In the genomic region with DNA sequence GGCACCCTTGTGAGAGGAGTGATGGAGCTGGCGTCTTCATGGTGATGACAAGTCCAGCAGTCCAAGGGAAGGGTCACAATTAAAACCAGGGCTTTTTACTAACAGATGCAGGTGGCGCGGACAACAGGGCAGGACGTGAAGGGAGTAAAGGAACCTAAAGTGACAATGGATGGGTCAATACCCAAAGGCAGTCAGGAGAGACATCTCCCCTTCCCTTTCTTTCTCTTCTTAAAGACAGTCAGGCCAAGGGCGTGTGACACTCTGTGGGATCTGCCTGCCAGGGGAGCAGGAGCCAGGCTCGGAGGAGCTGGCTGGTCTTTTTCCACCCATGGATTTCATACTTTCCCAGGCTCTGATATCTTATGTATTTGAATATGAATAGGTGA, we compare ENCODE assay signal across 12 cellular contexts.
DNase-seq lines count a peak whose midpoint lies in the region; ATAC-seq and TF ChIP-seq lines count a peak whose summit lies in the region.
"Had no signal": no experiment of that assay in that cellular context is flagged by ENCODE, and none has a peak within 500 bp of the region (broad histone marks: within the 10 kb centered on the region; RNA-seq: fewer than 3 reads in every experiment).

No MANE protein-coding gene starts in this region.

- H3K14ac ChIP-seq in IMR-90 (replicated peaks; ENCODE audit: low read depth, low read length) (peak overlapping the region; percentile 92; the same call in 1 of the 2 replicates), trophoblast cell (ENCODE audit: low read length) (no peak overlapping the region)

- peaks cover 59% of the 10 kb centered on the region for H4K20me1 ChIP-seq in IMR-90 (ENCODE audit: insufficient read depth, low read length)

- H3K9ac ChIP-seq in IMR-90 (ENCODE audit: low read depth, low read length): no peak overlapping the region
- H3K9ac ChIP-seq in trophoblast cell (ENCODE audit: low read length): no peak overlapping the region

- TF ChIP-seq CTCF in CD4-positive, alpha-beta T cell (IDR thresholded peaks at IDR 0.05): no peak
- no peak for TF ChIP-seq CTCF in IMR-90 (conservative IDR thresholded peaks at IDR 0.05; ENCODE audit: low read depth, low read length)
- TF ChIP-seq CTCF in astrocyte of the spinal cord (IDR thresholded peaks at IDR 0.05; ENCODE audit: low read depth, low read length): no peak

- H3K27me3 Mint-ChIP-seq in CD4-positive, alpha-beta T cell: peaks cover 74% of the 10 kb centered on the region
- H3K27me3 Mint-ChIP-seq in natural killer cell treated with Interleukin-12 subunit alpha and Interleukin-12 subunit beta and Interleukin-15 and Interleukin-18, amount 100 ng/mL, for 72 hours: peaks cover 54 to 69% of the 10 kb centered on the region in 2 donors

- H2BK12ac ChIP-seq in trophoblast cell (ENCODE audit: low read length): no peak overlapping the region

- H3K79me2 ChIP-seq in trophoblast cell (ENCODE audit: control insufficient read depth, insufficient read depth, low read length, poor library complexity): no peaks in the 10 kb centered on the region

- H2AFZ ChIP-seq in IMR-90 (replicated peaks; ENCODE audit: low read length, poor library complexity) (no peak overlapping the region), trophoblast cell (ENCODE audit: insufficient read depth, low read length, poor library complexity) (no peak overlapping the region)

- no peak for ATAC-seq in CD4-positive, alpha-beta T cell (ENCODE audit: poor library complexity)
- no peak for ATAC-seq in IMR-90 (ENCODE audit: low read depth)
- ATAC-seq in natural killer cell treated with Interleukin-12 subunit alpha and Interleukin-12 subunit beta and Interleukin-15 and Interleukin-18, amount 100 ng/mL, for 72 hours: no peak
- ATAC-seq in GM21390 (IDR thresholded peaks at IDR 0.05; ENCODE audit: unreplicated experiment): no peak
- ATAC-seq in esophagus mucosa: no peak
- ATAC-seq: right cardiac atrium, upper lobe of right lung had no signal

- H3K4me2 ChIP-seq in IMR-90 (ENCODE audit: low read depth, low read length): peak overlapping the region; percentile 75
- H3K4me2 ChIP-seq in trophoblast cell (ENCODE audit: low read length): no peak overlapping the region

- H3K27ac ChIP-seq in CD4-positive, alpha-beta T cell (ENCODE audit: low read depth, low read length): no peak overlapping the region
- H3K27ac ChIP-seq in IMR-90 (ENCODE audit: insufficient read depth, low read length) (no peak overlapping the region), trophoblast cell (ENCODE audit: low read depth, low read length) (no peak overlapping the region)
- H3K27ac ChIP-seq: upper lobe of right lung had no signal

- dilution Hi-C loops in IMR-90 (cut with HindIII; ENCODE audit: low sequenced_read_pairs, unreplicated experiment): no loop called here

- H3K36me3 ChIP-seq in IMR-90 (ENCODE audit: control insufficient read depth, insufficient read depth, low read length): no peaks in the 10 kb centered on the region
- no peaks in the 10 kb centered on the region for H3K36me3 ChIP-seq in trophoblast cell (ENCODE audit: control insufficient read depth in 1 of 2, insufficient read depth in 2 of 2, low read length in 2 of 2)
- H3K36me3 ChIP-seq: upper lobe of right lung had no signal

- H3K27me3 ChIP-seq in CD4-positive, alpha-beta T cell (ENCODE audit: control insufficient read depth, insufficient read depth, low read length): peaks cover 88% of the 10 kb centered on the region
- H3K27me3 ChIP-seq in IMR-90 (ENCODE audit: control insufficient read depth, insufficient read depth, low read length): no peaks in the 10 kb centered on the region
- peaks cover 49% of the 10 kb centered on the region for H3K27me3 ChIP-seq in trophoblast cell (ENCODE audit: insufficient read depth, low read length)

- no peaks in the 10 kb centered on the region for H3K36me3 Mint-ChIP-seq in CD4-positive, alpha-beta T cell (ENCODE audit: low read depth)
- H3K36me3 Mint-ChIP-seq in natural killer cell treated with Interleukin-12 subunit alpha and Interleukin-12 subunit beta and Interleukin-15 and Interleukin-18, amount 100 ng/mL, for 72 hours: no peaks in the 10 kb centered on the region

- intact Hi-C loops in CD4-positive, alpha-beta T cell (cut with DNase I, micrococcal nuclease): no loop called here
- intact Hi-C loops in IMR-90 (cut with micrococcal nuclease): loop anchor here (5.0 kb wide), 1 partner anchor 45 kb away; no protein-coding TSS in a partner anchor

- TF ChIP-seq RAD21 in IMR-90 (IDR thresholded peaks at IDR 0.05; ENCODE audit: low read length): no peak

- peaks cover 37% of the 10 kb centered on the region for H3K9me1 ChIP-seq in IMR-90 (ENCODE audit: insufficient read depth, low read length)

- no peak overlapping the region for H4K12ac ChIP-seq in trophoblast cell (ENCODE audit: low read depth, low read length)

- no peak overlapping the region for H2AK9ac ChIP-seq in IMR-90 (replicated peaks; ENCODE audit: low read depth, low read length, poor library complexity)

- H3K18ac ChIP-seq in IMR-90 (ENCODE audit: low read depth, low read length) (no peak overlapping the region), trophoblast cell (ENCODE audit: low read length) (no peak overlapping the region)

- peak overlapping the region; percentile 78 for H3K4me3 Mint-ChIP-seq in CD4-positive, alpha-beta T cell
- H3K4me3 Mint-ChIP-seq in natural killer cell treated with Interleukin-12 subunit alpha and Interleukin-12 subunit beta and Interleukin-15 and Interleukin-18, amount 100 ng/mL, for 72 hours: peak overlapping the region; percentile 88

- H3K56ac ChIP-seq in IMR-90 (ENCODE audit: extremely low read depth, insufficient read depth, low read length): no peak overlapping the region

- no peaks in the 10 kb centered on the region for H3K9me3 Mint-ChIP-seq in CD4-positive, alpha-beta T cell
- no peaks in the 10 kb centered on the region for H3K9me3 Mint-ChIP-seq in natural killer cell treated with Interleukin-12 subunit alpha and Interleukin-12 subunit beta and Interleukin-15 and Interleukin-18, amount 100 ng/mL, for 72 hours
- H3K9me3 Mint-ChIP-seq: dendritic cell treated with granulocyte-macrophage colony-stimulating factor and Interleukin-4, amounts not matched to agents 40 ng/mL and 50 ng/mL, for 4 days had no signal

- H4K8ac ChIP-seq in IMR-90 (ENCODE audit: low read depth in 2 of 2, low read length in 2 of 2): no peak overlapping the region
- H4K8ac ChIP-seq in trophoblast cell (ENCODE audit: low read depth, low read length): no peak overlapping the region

- H2BK20ac ChIP-seq in IMR-90 (ENCODE audit: low read depth, low read length): no peak overlapping the region

- in situ Hi-C loops in IMR-90 (cut with MboI; ENCODE audit: low sequenced_read_pairs) (no loop called here), astrocyte of the spinal cord (cut with HindIII; ENCODE audit: low sequenced_read_pairs) (no loop called here)

- H2BK5ac ChIP-seq in IMR-90 (ENCODE audit: low read depth, low read length, poor library complexity, severe bottlenecking) (no peak overlapping the region), trophoblast cell (ENCODE audit: low read depth, low read length, poor library complexity) (no peak overlapping the region)

- POLR2A ChIA-PET in CD4-positive, alpha-beta T cell (lab: Charles Lee): interaction anchor here (0.6 kb wide), 1 partner anchor 1109 kb away, joined by 3 read pairs; no protein-coding TSS in a partner anchor
- POLR2A ChIA-PET in IMR-90 (lab: Charles Lee; ENCODE audit: unreplicated experiment): no interaction called here

- H2AK5ac ChIP-seq in IMR-90 (ENCODE audit: low read depth, low read length) (peak overlapping the region; percentile 2; the same call in 1 of the 2 replicates), trophoblast cell (ENCODE audit: low read length) (no peak overlapping the region)

- H2BK120ac ChIP-seq in IMR-90 (ENCODE audit: low read depth, low read length) (0 out of 2 replicates have a peak overlapping the region, but pooled peaks have one; percentile 9), trophoblast cell (ENCODE audit: insufficient read depth, low read length, poor library complexity) (no peak overlapping the region)

- TF ChIP-seq POLR2A in IMR-90 (IDR thresholded peaks at IDR 0.05; ENCODE audit: low read depth, low read length): no peak

- peaks cover 11 to 84% of the 10 kb centered on the region in 2 experiments; a peak in 3 of 4 replicates for H3K79me1 ChIP-seq in IMR-90 (ENCODE audit: low read depth in 1 of 2, low read length in 2 of 2)
- H3K79me1 ChIP-seq in trophoblast cell (ENCODE audit: low read length): no peaks in the 10 kb centered on the region

- H3K4me1 Mint-ChIP-seq in CD4-positive, alpha-beta T cell (ENCODE audit: low read depth): peaks cover 28% of the 10 kb centered on the region
- peaks cover 27 to 30% of the 10 kb centered on the region in 2 donors for H3K4me1 Mint-ChIP-seq in natural killer cell treated with Interleukin-12 subunit alpha and Interleukin-12 subunit beta and Interleukin-15 and Interleukin-18, amount 100 ng/mL, for 72 hours (ENCODE audit: low read depth in 2 of 2)

- CTCF ChIA-PET in CD4-positive, alpha-beta T cell (lab: Charles Lee): interaction anchor here (0.6 to 1.2 kb wide), 2 partner anchors 51 kb away, joined by 3 read pairs; no protein-coding TSS in a partner anchor
- CTCF ChIA-PET in IMR-90 (lab: Yijun Ruan, JAX): interaction anchor here (1.1 to 1.3 kb wide), 3 partner anchors 32 to 176 kb away, joined by 3 to 4 read pairs (median 3); no protein-coding TSS in a partner anchor

- H3K4ac ChIP-seq in IMR-90 (ENCODE audit: low read depth, low read length) (peak overlapping the region; percentile 67; the same call in 1 of the 2 replicates), trophoblast cell (ENCODE audit: low read depth, low read length) (no peak overlapping the region)

- 100% methylated on average over 1 of the region's 6 CpGs; no CpG with 5 or more reads in 1 of the 2 experiments for WGBS in IMR-90 (ENCODE audit: extremely low coverage in 2 of 2, insufficient read length in 1 of 2), 2 experiments
- no CpG with 5 or more reads among the region's 6 CpGs for WGBS in trophoblast cell (ENCODE audit: extremely low coverage, insufficient coverage, insufficient read length)

- no peak overlapping the region for H4K91ac ChIP-seq in IMR-90 (ENCODE audit: insufficient read depth, low read depth, low read length)
- no peak overlapping the region for H4K91ac ChIP-seq in trophoblast cell (ENCODE audit: low read depth, low read length)

- no peaks in the 10 kb centered on the region for H3K9me3 ChIP-seq in CD4-positive, alpha-beta T cell (ENCODE audit: control insufficient read depth, low read length)
- H3K9me3 ChIP-seq in IMR-90 (ENCODE audit: control insufficient read depth, insufficient read depth, low read length): no peaks in the 10 kb centered on the region
- H3K9me3 ChIP-seq in trophoblast cell (ENCODE audit: insufficient read depth, low read depth, low read length): peaks cover 8% of the 10 kb centered on the region
- H3K9me3 ChIP-seq: upper lobe of right lung had no signal

- H3K4me1 ChIP-seq in IMR-90 (ENCODE audit: control insufficient read depth, insufficient read depth, low read length): peaks cover 45% of the 10 kb centered on the region
- peaks cover 0 to 4% of the 10 kb centered on the region in 2 experiments for H3K4me1 ChIP-seq in trophoblast cell (ENCODE audit: control insufficient read depth in 1 of 2, insufficient read depth in 2 of 2, low read length in 2 of 2)

- no peak overlapping the region for H2BK15ac ChIP-seq in IMR-90 (ENCODE audit: low read depth, low read length)

- DNase-seq in CD4-positive, alpha-beta T cell: no peak
- DNase-seq in IMR-90 (no peak), astrocyte of the spinal cord (ENCODE audit: low read depth, low spot score) (no peak), trophoblast cell (no peak), NCI-H1436 treated with DMSO at 0.1 percent for 48 hours (lab: John Stamatoyannopoulos, UW) (no peak)
- DNase-seq in natural killer cell treated with Interleukin-12 subunit alpha and Interleukin-12 subunit beta and Interleukin-15 and Interleukin-18, amount 100 ng/mL, for 72 hours (ENCODE audit: low spot score): no peak
- DNase-seq: activated effector memory CD4-positive, alpha-beta T cell treated with anti-CD3 and anti-CD28 coated beads, Interleukin-2, amount 50 U/mL, for 16 hours; right cardiac atrium had no signal

- H3K4me3 ChIP-seq in IMR-90 (ENCODE audit: insufficient read depth, low read depth, low read length) (peak overlapping the region; percentile 58; the same call in 1 of the 2 replicates), astrocyte of the spinal cord (ENCODE audit: low read depth, low read length) (peak overlapping the region; percentile 58), trophoblast cell (ENCODE audit: low read depth, low read length) (no peak overlapping the region)

- H4K5ac ChIP-seq in IMR-90 (ENCODE audit: low read depth, low read length): no peak overlapping the region

- H3K27ac Mint-ChIP-seq in CD4-positive, alpha-beta T cell: no peak overlapping the region
- no peak overlapping the region for H3K27ac Mint-ChIP-seq in natural killer cell treated with Interleukin-12 subunit alpha and Interleukin-12 subunit beta and Interleukin-15 and Interleukin-18, amount 100 ng/mL, for 72 hours
- H3K27ac Mint-ChIP-seq: dendritic cell treated with granulocyte-macrophage colony-stimulating factor and Interleukin-4, amounts not matched to agents 40 ng/mL and 50 ng/mL, for 4 days had no signal

- BruUV-seq in IMR-90 (replicated peaks; lab: Mats Ljungman, UMichigan): no TSS peak

- peak overlapping the region; percentile 63; the same call in 1 of the 2 replicates for H3K23ac ChIP-seq in IMR-90 (ENCODE audit: low read depth, low read length)
- no peak overlapping the region for H3K23ac ChIP-seq in trophoblast cell (ENCODE audit: low read length)
